In genomic region chr11:123085497-123085896, GRCh38 we compare ENCODE assay signal across 19 cellular contexts. TPM values are rescaled to one million over a fixed set of nuclear protein-coding genes. Genes with fewer than 3 reads are reported as not detected.
DNase-seq lines count a peak whose midpoint lies in the region; ATAC-seq lines count a peak whose summit lies in the region.
"Had no signal": no experiment of that assay in that cellular context is flagged by ENCODE, and none has a peak within 500 bp of the region (broad histone marks: within the 10 kb centered on the region; RNA-seq: fewer than 3 reads in every experiment).

No MANE protein-coding gene starts in this region.

- ATAC-seq in T-cell (replicated peaks in 1 of 4) = no peak
- ATAC-seq: GM12878, HCT116 had no signal

- no peaks in the 10 kb centered on the region for H3K27me3 Mint-ChIP-seq in activated naive CD4-positive, alpha-beta T cell treated with anti-CD3 and anti-CD28 coated beads, Interleukin-2, amount 10 ng/mL, durations not matched to agents 7 days and 5 days
- no peaks in the 10 kb centered on the region for H3K27me3 Mint-ChIP-seq in T-cell
- H3K27me3 Mint-ChIP-seq in activated T-cell treated with anti-CD3 and anti-CD28 coated beads, Interleukin-2, amount 50 U/mL, for 24 hours = no peaks in the 10 kb centered on the region
- H3K27me3 Mint-ChIP-seq: IgD-negative memory B cell had no signal

- peaks cover 7% of the 10 kb centered on the region for H3K9me3 Mint-ChIP-seq in activated naive CD4-positive, alpha-beta T cell treated with anti-CD3 and anti-CD28 coated beads, Interleukin-2, amount 10 ng/mL, durations not matched to agents 7 days and 5 days
- no peaks in the 10 kb centered on the region for H3K9me3 Mint-ChIP-seq in T-cell
- H3K9me3 Mint-ChIP-seq in activated T-cell treated with anti-CD3 and anti-CD28 coated beads, Interleukin-2, amount 50 U/mL, for 24 hours = no peaks in the 10 kb centered on the region

- no peak overlapping the region for H3K4me3 Mint-ChIP-seq in activated naive CD4-positive, alpha-beta T cell treated with anti-CD3 and anti-CD28 coated beads, Interleukin-2, amount 10 ng/mL, durations not matched to agents 7 days and 5 days
- peak overlapping the region in 1 of 3 donors; percentile 20 for H3K4me3 Mint-ChIP-seq in T-cell
- H3K4me3 Mint-ChIP-seq in activated T-cell treated with anti-CD3 and anti-CD28 coated beads, Interleukin-2, amount 50 U/mL, for 24 hours = no peak overlapping the region
- H3K4me3 Mint-ChIP-seq: IgD-negative memory B cell had no signal

- peaks cover 76% of the 10 kb centered on the region for H3K4me1 Mint-ChIP-seq in activated naive CD4-positive, alpha-beta T cell treated with anti-CD3 and anti-CD28 coated beads, Interleukin-2, amount 10 ng/mL, durations not matched to agents 7 days and 5 days
- peaks cover 58 to 68% (median 64%) of the 10 kb centered on the region in 3 donors for H3K4me1 Mint-ChIP-seq in T-cell
- H3K4me1 Mint-ChIP-seq in activated T-cell treated with anti-CD3 and anti-CD28 coated beads, Interleukin-2, amount 50 U/mL, for 24 hours (ENCODE audit: low read depth) = peaks cover 50% of the 10 kb centered on the region

- peak overlapping the region; percentile 97 for H3K27ac Mint-ChIP-seq in activated naive CD4-positive, alpha-beta T cell treated with anti-CD3 and anti-CD28 coated beads, Interleukin-2, amount 10 ng/mL, durations not matched to agents 7 days and 5 days
- peak overlapping the region; percentile 93 to 96 for H3K27ac Mint-ChIP-seq in T-cell
- no peak overlapping the region for H3K27ac Mint-ChIP-seq in activated T-cell treated with anti-CD3 and anti-CD28 coated beads, Interleukin-2, amount 50 U/mL, for 24 hours
- H3K27ac Mint-ChIP-seq: IgD-negative memory B cell had no signal

- CTCF ChIA-PET in activated naive CD4-positive, alpha-beta T cell treated with anti-CD3 and anti-CD28 coated beads, Interleukin-2, amount 10 ng/mL, durations not matched to agents 7 days and 5 days (lab: Charles Lee) = interaction anchor here (1.1 to 4.7 kb wide), 2 partner anchors 17 to 22 kb away, joined by 3 to 31 read pairs; no protein-coding TSS in a partner anchor
- CTCF ChIA-PET in T-cell (lab: Charles Lee) = interaction anchor here (0.6 to 1.2 kb wide), 5 partner anchors 14 to 1751 kb away, joined by 3 to 10 read pairs (median 4); no protein-coding TSS in a partner anchor

- POLR2A ChIA-PET in T-cell (lab: Charles Lee) = interaction anchor here (0.6 to 1.6 kb wide), 5 partner anchors 18 to 1793 kb away, joined by 3 to 7 read pairs (median 4); partner anchors contain the start of genes HSPA8 (in 1 of the 2) and SC5D (in 1 of the 2)

- H3K36me3 Mint-ChIP-seq in activated naive CD4-positive, alpha-beta T cell treated with anti-CD3 and anti-CD28 coated beads, Interleukin-2, amount 10 ng/mL, durations not matched to agents 7 days and 5 days = peaks cover 12% of the 10 kb centered on the region
- H3K36me3 Mint-ChIP-seq in T-cell = no peaks in the 10 kb centered on the region
- no peaks in the 10 kb centered on the region for H3K36me3 Mint-ChIP-seq in activated T-cell treated with anti-CD3 and anti-CD28 coated beads, Interleukin-2, amount 50 U/mL, for 24 hours (ENCODE audit: low read depth)

- DNase-seq in activated naive CD4-positive, alpha-beta T cell treated with anti-CD3 and anti-CD28 coated beads, Interleukin-2, amount 10 ng/mL, durations not matched to agents 7 days and 5 days = no peak
- no peak for DNase-seq in activated naive CD4-positive, alpha-beta T cell treated with anti-CD3 and anti-CD28 coated beads, Interleukin-2, amount 50 U/mL, for 16 hours
- DNase-seq in T-cell (no peak), mesenteric fat pad (ENCODE audit: low spot score) (peak; percentile 39), NK-92 (lab: John Stamatoyannopoulos, UW; ENCODE audit: unreplicated experiment) (no peak), NCI-H446 (lab: John Stamatoyannopoulos, UW) (no peak)
- no peak for DNase-seq in activated T-cell treated with anti-CD3 and anti-CD28 coated beads, Interleukin-2, amount 50 U/mL, for 24 hours
- DNase-seq: COR-L47, DMS79, EL, GDM1, NCI-H1048, NCI-H1417, NCI-H2029 treated with DMSO at 0.1 percent for 48 hours, NCI-H69, SIG-M5 had no signal

RNA-seq across cellular contexts. Expression of gene HSPA8, which starts 23.6 kb away (rescaled TPM):
- 1,000 to 10,000 TPM in 1 of 5 donors, 100 to 1,000 TPM in 4; 791 to 1,086 (median 843) TPM for total RNA-seq in T-cell
- total RNA-seq in mesenteric fat pad = 1,014 TPM
